ENCODE assay signal across 17 cellular contexts in the genomic region with DNA sequence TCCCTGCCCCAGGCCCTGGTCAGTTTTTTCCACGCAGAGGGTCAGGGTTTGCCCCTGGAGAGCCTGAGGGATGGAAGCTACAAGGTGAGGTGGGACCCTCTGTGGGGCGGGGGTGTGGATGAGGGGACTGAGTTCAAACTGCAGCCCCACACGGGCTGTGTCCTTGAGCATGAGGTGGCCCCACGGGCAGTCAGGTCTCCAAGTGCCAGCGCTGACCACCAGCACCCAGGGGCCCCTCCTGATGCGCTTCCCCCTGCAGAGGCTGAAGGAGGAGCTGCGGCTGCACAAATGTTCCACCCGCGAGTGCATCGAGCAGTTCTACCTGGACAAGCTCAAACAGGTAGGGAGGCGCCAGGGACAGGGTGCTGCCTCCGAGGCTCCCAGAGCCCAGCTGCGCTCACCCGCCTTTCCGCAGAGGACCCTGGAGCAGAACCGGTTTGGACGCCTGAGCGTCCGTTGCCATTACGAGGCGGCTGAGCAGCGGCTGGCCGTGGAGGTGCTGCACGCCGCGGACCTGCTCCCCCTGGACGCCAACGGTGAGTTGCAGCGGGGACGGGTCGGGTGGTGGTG.
"Had no signal": no experiment of that assay in that cellular context is flagged by ENCODE, and none has a peak within 500 bp of the region (broad histone marks: within the 10 kb centered on the region; RNA-seq: fewer than 3 reads in every experiment).

No MANE protein-coding gene starts in this region.

- H3K9me3 ChIP-seq: gastroesophageal sphincter, neutrophil, sigmoid colon, uterus had no signal

- H3K27me3 ChIP-seq: sigmoid colon had no signal

- DNase-seq: activated CD4-positive, alpha-beta T cell treated with anti-CD3 and anti-CD28 coated beads for 4 hours; activated CD4-positive, alpha-beta T cell treated with anti-CD3 and anti-CD28 coated beads, Interleukin-2, amount 50 U/mL, for 48 hours; activated CD8-positive, alpha-beta memory T cell treated with anti-CD3 and anti-CD28 coated beads for 24 hours; activated effector memory CD4-positive, alpha-beta T cell treated with Interleukin-2 at 50 U/mL for 16 hours; activated naive CD4-positive, alpha-beta T cell treated with Interleukin-2 at 50 U/mL for 16 hours; anterior cingulate cortex; dermis blood vessel endothelial cell; effector CD4-positive, alpha-beta T cell; hippocampal formation; kidney; mammary epithelial cell; sigmoid colon; stimulated activated CD4-positive, alpha-beta T cell treated with anti-CD3 and anti-CD28 coated beads, Interleukin-4, amount 100 ng/mL, for 24 hours; uterus had no signal

- H3K4me3 ChIP-seq: gastroesophageal sphincter, sigmoid colon, uterus had no signal

- H3K36me3 ChIP-seq: uterus had no signal

- H3K27ac ChIP-seq: gastroesophageal sphincter, neutrophil, sigmoid colon, uterus, VCaP had no signal
